8 cellular contexts compared by ENCODE assay signal in genomic region chr9:36487482-36488321, GRCh38.
DNase-seq lines count a peak whose midpoint lies in the region; TF ChIP-seq lines count a peak whose summit lies in the region.

No MANE protein-coding gene starts in this region.

- H3K36me3 ChIP-seq in ES-I3 (ENCODE audit: insufficient read depth, low read length) (no peaks in the 10 kb centered on the region), H7 (replicated peaks; ENCODE audit: control insufficient read depth, insufficient read depth, low read length) (no peaks in the 10 kb centered on the region; the same call in 1 of the 2 replicates), Loucy (ENCODE audit: insufficient read depth, low read length) (no peaks in the 10 kb centered on the region), neural progenitor cell (no peaks in the 10 kb centered on the region), stomach smooth muscle (ENCODE audit: control insufficient read depth in 2 of 2, insufficient read depth in 2 of 2, low read length in 2 of 2) (no peaks in the 10 kb centered on the region)

- H4K20me1 ChIP-seq in Loucy (ENCODE audit: insufficient read depth, low read length, poor library complexity, severe bottlenecking) (peaks cover 17% of the 10 kb centered on the region), neural progenitor cell (ENCODE audit: low read depth) (peaks cover 43% of the 10 kb centered on the region)

- H3K9me3 ChIP-seq in ES-I3 (ENCODE audit: control insufficient read depth, insufficient read depth, low read length) (no peaks in the 10 kb centered on the region), Loucy (ENCODE audit: insufficient read depth, low read depth, low read length) (no peaks in the 10 kb centered on the region), neural progenitor cell (ENCODE audit: low read depth) (no peaks in the 10 kb centered on the region), stomach smooth muscle (ENCODE audit: control insufficient read depth in 2 of 2, low read length in 2 of 2) (no peaks in the 10 kb centered on the region)

- peaks cover 5% of the 10 kb centered on the region for H3K27me3 Mint-ChIP-seq in neural progenitor cell (ENCODE audit: insufficient read depth, low read depth)

- H3K9me2 ChIP-seq in Loucy (replicated peaks; ENCODE audit: low read depth, low read length): no peaks in the 10 kb centered on the region

- H3K4me2 ChIP-seq in Loucy (ENCODE audit: low read depth, low read length, poor library complexity, severe bottlenecking) (peak overlapping the region; percentile 98), neural progenitor cell (peak overlapping the region; percentile 83)

- H3K4me1 ChIP-seq in ES-I3 (ENCODE audit: insufficient read depth, low read length): peaks cover 25% of the 10 kb centered on the region
- peaks cover 39% of the 10 kb centered on the region for H3K4me1 ChIP-seq in Loucy (ENCODE audit: insufficient read depth, low read length, poor library complexity, severe bottlenecking)
- H3K4me1 ChIP-seq in neural progenitor cell: peaks cover 30% of the 10 kb centered on the region
- peaks cover 30% of the 10 kb centered on the region for H3K4me1 ChIP-seq in stomach smooth muscle (ENCODE audit: control insufficient read depth, insufficient read depth, low read length)

- TF ChIP-seq CTCF in Loucy (conservative IDR thresholded peaks at IDR 0.05; ENCODE audit: low read length): no peak
- TF ChIP-seq CTCF in fibroblast of villous mesenchyme (IDR thresholded peaks at IDR 0.05; ENCODE audit: insufficient read depth, low read depth, low read length): no peak
- TF ChIP-seq CTCF in neural progenitor cell (IDR thresholded peaks at IDR 0.05): peak; percentile 6

- H3K9me3 Mint-ChIP-seq in neural progenitor cell: peaks cover 2% of the 10 kb centered on the region

- DNase-seq in H7: peak; percentile 98
- peak; percentile 60 to 83 for DNase-seq in SHP77 (lab: John Stamatoyannopoulos, UW)
- DNase-seq in activated gamma-delta T cell (lab: John Stamatoyannopoulos, UW): peak; percentile 90
- DNase-seq in fibroblast of villous mesenchyme (ENCODE audit: low read depth): peak; percentile 92
- DNase-seq in neural progenitor cell (ENCODE audit: low spot score): peak; percentile 99

- H3K27ac Mint-ChIP-seq in neural progenitor cell: peak overlapping the region; percentile 97

- no peaks in the 10 kb centered on the region for H3F3A ChIP-seq in Loucy (ENCODE audit: low read depth)
- peaks cover 43% of the 10 kb centered on the region for H3F3A ChIP-seq in neural progenitor cell (ENCODE audit: low read depth)

- H3K36me3 Mint-ChIP-seq in neural progenitor cell: no peaks in the 10 kb centered on the region

- peak overlapping the region; percentile 89 for H3K4me3 Mint-ChIP-seq in neural progenitor cell

- H3K9ac ChIP-seq in ES-I3 (ENCODE audit: low read depth, low read length): peak overlapping the region; percentile 62
- peak overlapping the region; percentile 92 for H3K9ac ChIP-seq in Loucy (ENCODE audit: low read depth, low read length, poor library complexity, severe bottlenecking)
- no peak overlapping the region for H3K9ac ChIP-seq in neural progenitor cell
- peak overlapping the region; percentile 92 to 96 for H3K9ac ChIP-seq in stomach smooth muscle (ENCODE audit: low read length in 2 of 2)

- H2AFZ ChIP-seq in Loucy (ENCODE audit: low read length) (peak overlapping the region; percentile 97), neural progenitor cell (replicated peaks) (peak overlapping the region; percentile 99)

- H3K27me3 ChIP-seq in H7 (ENCODE audit: control insufficient read depth, insufficient read depth, low read length) (no peaks in the 10 kb centered on the region), Loucy (ENCODE audit: insufficient read depth, low read length, poor library complexity, severe bottlenecking) (no peaks in the 10 kb centered on the region), neural progenitor cell (no peaks in the 10 kb centered on the region), stomach smooth muscle (ENCODE audit: control insufficient read depth in 1 of 2, insufficient read depth in 2 of 2, low read length in 2 of 2) (no peaks in the 10 kb centered on the region)

- peak overlapping the region; percentile 71 for H3K27ac ChIP-seq in neural progenitor cell
- peak overlapping the region; percentile 96 for H3K27ac ChIP-seq in stomach smooth muscle (ENCODE audit: low read length)

- peaks cover 43% of the 10 kb centered on the region for H3K79me2 ChIP-seq in Loucy (ENCODE audit: insufficient read depth, low read length)
- H3K79me2 ChIP-seq in neural progenitor cell (ENCODE audit: low read depth): no peaks in the 10 kb centered on the region

- peaks cover 33% of the 10 kb centered on the region for H3K4me1 Mint-ChIP-seq in neural progenitor cell

- H3K4me3 ChIP-seq in H7 (ENCODE audit: insufficient read depth, low read depth, low read length) (peak overlapping the region; percentile 89), Loucy (ENCODE audit: low read length, poor library complexity, severe bottlenecking) (peak overlapping the region; percentile 89), fibroblast of villous mesenchyme (ENCODE audit: low read depth, low read length) (peak overlapping the region; percentile 93), neural progenitor cell (peak overlapping the region; percentile 40), stomach smooth muscle (ENCODE audit: low read length in 2 of 2) (peak overlapping the region; percentile 79 to 90)

Comparison
In these comparisons a context has a peak if more than half of its experiments do, and no peak if none do; other contexts are left out.
1. Peak in every context shown above with its lines: DNase-seq, H3K4me3 ChIP-seq and H3K27ac ChIP-seq.
2. H3K4me3 ChIP-seq: peak in every context shown above with its lines; median percentile 93 in fibroblast of villous mesenchyme; 89 in H7; 89 in Loucy; 84 in stomach smooth muscle; 40 in neural progenitor cell.